In genomic region chr15:79340315-79340602, GRCh38 we compare ENCODE assay signal across 17 cellular contexts. TPM values are rescaled to one million over a fixed set of nuclear protein-coding genes. Genes with fewer than 3 reads are reported as not detected.
"Had no signal": no experiment of that assay in that cellular context is flagged by ENCODE, and none has a peak within 500 bp of the region (broad histone marks: within the 10 kb centered on the region; RNA-seq: fewer than 3 reads in every experiment).

No MANE protein-coding gene starts in this region.

- H3K27me3 Mint-ChIP-seq: central memory CD8-positive, alpha-beta T cell had no signal

- H3K27ac ChIP-seq: gastroesophageal sphincter, hepatocyte, left ventricle myocardium inferior, right lobe of liver, transverse colon had no signal

- H3K36me3 Mint-ChIP-seq: activated naive CD4-positive, alpha-beta T cell treated with anti-CD3 and anti-CD28 coated beads, Interleukin-2, amount 50 U/mL, for 72 hours had no signal

- ATAC-seq: gastroesophageal sphincter had no signal

- H3K4me1 Mint-ChIP-seq: central memory CD8-positive, alpha-beta T cell had no signal

- H3K4me3 Mint-ChIP-seq: activated T-cell treated with anti-CD3 and anti-CD28 coated beads, Interleukin-2, amount 50 U/mL, for 72 hours; central memory CD8-positive, alpha-beta T cell; T-helper 2 cell treated with Interferon-gamma antibody and Interleukin-4, amounts not matched to agents 5 μg/mL and 100 μg/mL, for 36 hours had no signal

- H3K27ac Mint-ChIP-seq: activated naive CD4-positive, alpha-beta T cell treated with anti-CD3 and anti-CD28 coated beads, Interleukin-2, amount 50 U/mL, for 72 hours; activated T-cell treated with anti-CD3 and anti-CD28 coated beads, Interleukin-2, amount 50 U/mL, for 72 hours; T-helper 2 cell treated with Interferon-gamma antibody and Interleukin-4, amounts not matched to agents 5 μg/mL and 100 μg/mL, for 36 hours had no signal

- H3K9me3 Mint-ChIP-seq: activated naive CD4-positive, alpha-beta T cell treated with anti-CD3 and anti-CD28 coated beads, Interleukin-2, amount 50 U/mL, for 72 hours; activated T-cell treated with anti-CD3 and anti-CD28 coated beads, Interleukin-2, amount 50 U/mL, for 72 hours; central memory CD8-positive, alpha-beta T cell; T-helper 2 cell treated with Interferon-gamma antibody and Interleukin-4, amounts not matched to agents 5 μg/mL and 100 μg/mL, for 36 hours had no signal

- DNase-seq: activated CD4-positive, alpha-beta T cell treated with anti-CD3 and anti-CD28 coated beads for 4 hours; activated CD4-positive, alpha-beta T cell treated with anti-CD3 and anti-CD28 coated beads, Interleukin-2, amount 50 U/mL, for 4 hours; activated naive CD4-positive, alpha-beta T cell; activated T-cell treated with anti-CD3 and anti-CD28 coated beads for 4 hours; activated T-cell treated with anti-CD3 and anti-CD28 coated beads, Interleukin-2, amount 50 U/mL, for 72 hours; effector memory CD4-positive, alpha-beta T cell; islet precursor cell; left ventricle myocardium inferior; right lobe of liver; stimulated activated CD4-positive, alpha-beta T cell treated with anti-CD3 and anti-CD28 coated beads, Interleukin-2, amount 100 ng/mL, for 48 hours; stimulated activated naive CD4-positive, alpha-beta T cell treated with Interleukin-2 at 50 U/mL for 16 hours; transverse colon had no signal

RNA-seq across cellular contexts. Expression of gene ANKRD34C, which starts 57.7 kb away (rescaled TPM):
- polyA plus RNA-seq: hepatocyte had no signal
